16 cellular contexts compared by ENCODE assay signal in genomic region chr18:35852786-35853185, GRCh38.
"Had no signal": no experiment of that assay in that cellular context is flagged by ENCODE, and none has a peak within 500 bp of the region (broad histone marks: within the 10 kb centered on the region; RNA-seq: fewer than 3 reads in every experiment).

No MANE protein-coding gene starts in this region.

- H3K36me3 Mint-ChIP-seq: natural killer cell treated with Interleukin-12 subunit alpha and Interleukin-12 subunit beta and Interleukin-15 and Interleukin-18, amount 100 ng/mL, for 72 hours; T-cell had no signal

- H3K27ac ChIP-seq: left ventricle myocardium inferior, skin epidermis, tibial nerve had no signal

- H3K27me3 ChIP-seq: right atrium auricular region, tibial nerve had no signal

- H3K9me3 ChIP-seq: right atrium auricular region, tibial nerve had no signal

- ATAC-seq: activated CD4-positive, CD25-positive, alpha-beta regulatory T cell treated with anti-CD3 and anti-CD28 coated beads, Interleukin-2, amount 50 U/mL, for 24 hours; esophagus mucosa; natural killer cell treated with Interleukin-12 subunit alpha and Interleukin-12 subunit beta and Interleukin-15 and Interleukin-18, amount 100 ng/mL, for 72 hours; T-cell had no signal

- H3K36me3 ChIP-seq: left ventricle myocardium inferior, right atrium auricular region, tibial nerve had no signal

- H3K4me1 ChIP-seq: left ventricle myocardium inferior, tibial nerve had no signal

- H3K27ac Mint-ChIP-seq: activated T-helper 1 cell treated with anti-CD3 and anti-CD28 coated beads, Interleukin-12 subunit alpha, Interleukin-12 subunit beta, Interleukin-2, Interleukin-4 antibody, amounts not matched to agents 30 ng/mL and 10 ng/mL and 1 ng/mL, durations not matched to agents 14 hours and 24 hours and 36 hours; natural killer cell treated with Interleukin-12 subunit alpha and Interleukin-12 subunit beta and Interleukin-15 and Interleukin-18, amount 100 ng/mL, for 72 hours; T-cell had no signal

- DNase-seq: anterior cingulate cortex; hippocampal formation; left ventricle myocardium inferior; mesenchymal stem cell; stimulated activated CD4-positive, alpha-beta T cell treated with anti-CD3 and anti-CD28 coated beads, Interleukin-4, amount 100 ng/mL, for 24 hours; stimulated activated naive CD4-positive, alpha-beta T cell; substantia nigra; T-cell; T-helper 9 cell had no signal

- H3K4me3 Mint-ChIP-seq: activated T-helper 1 cell treated with anti-CD3 and anti-CD28 coated beads, Interleukin-12 subunit alpha, Interleukin-12 subunit beta, Interleukin-2, Interleukin-4 antibody, amounts not matched to agents 30 ng/mL and 10 ng/mL and 1 ng/mL, durations not matched to agents 14 hours and 24 hours and 36 hours; natural killer cell treated with Interleukin-12 subunit alpha and Interleukin-12 subunit beta and Interleukin-15 and Interleukin-18, amount 100 ng/mL, for 72 hours; T-cell had no signal

- H3K4me1 Mint-ChIP-seq: T-cell had no signal

- H3K9me3 Mint-ChIP-seq: activated T-helper 1 cell treated with anti-CD3 and anti-CD28 coated beads, Interleukin-12 subunit alpha, Interleukin-12 subunit beta, Interleukin-2, Interleukin-4 antibody, amounts not matched to agents 30 ng/mL and 10 ng/mL and 1 ng/mL, durations not matched to agents 14 hours and 24 hours and 36 hours; natural killer cell treated with Interleukin-12 subunit alpha and Interleukin-12 subunit beta and Interleukin-15 and Interleukin-18, amount 100 ng/mL, for 72 hours had no signal

- H3K4me3 ChIP-seq: left ventricle myocardium inferior, right atrium auricular region, skin epidermis, tibial nerve had no signal
